8 cellular contexts compared by ENCODE assay signal in genomic region chr9:4986291-4986690, GRCh38. TPM values are rescaled to one million over a fixed set of nuclear protein-coding genes. Genes with fewer than 3 reads are reported as not detected.
A peak's percentile ranks its signal among the peaks of the same experiment; 100 is the strongest.
DNase-seq lines count a peak whose midpoint lies in the region; ATAC-seq and TF ChIP-seq lines count a peak whose summit lies in the region.

No MANE protein-coding gene starts in this region.

- peak overlapping the region; percentile 98 for H3K4me2 ChIP-seq in PC-3 (ENCODE audit: low read length)

- POLR2A ChIA-PET in PC-3 (lab: Charles Lee; ENCODE audit: unreplicated experiment) = interaction anchor here (0.6 to 0.7 kb wide), 2 partner anchors 17 to 153 kb away, joined by 3 to 5 read pairs; no protein-coding TSS in a partner anchor

- TF ChIP-seq CTCF in PC-3 (conservative IDR thresholded peaks at IDR 0.05; ENCODE audit: low read depth, low read length) (no peak), epithelial cell of esophagus (IDR thresholded peaks at IDR 0.05; ENCODE audit: insufficient read depth, low read depth, low read length, missing control alignments) (no peak), progenitor cell of endocrine pancreas (IDR thresholded peaks at IDR 0.05; ENCODE audit: unreplicated experiment) (no peak)

- no peaks in the 10 kb centered on the region for H3K9me3 ChIP-seq in PC-3 (ENCODE audit: low read length)

- H4K20me1 ChIP-seq in PC-3 (ENCODE audit: low read length) = peaks cover 9% of the 10 kb centered on the region; the same call in 1 of the 2 replicates

- no peaks in the 10 kb centered on the region for H3K9me2 ChIP-seq in PC-3 (replicated peaks; ENCODE audit: low read length)

- H3K4me3 ChIP-seq in PC-3 (ENCODE audit: low read length) = peak overlapping the region; percentile 85
- H3K4me3 ChIP-seq in epithelial cell of esophagus (ENCODE audit: low read length) = peak overlapping the region; percentile 73

- H3K36me3 ChIP-seq in PC-3 (ENCODE audit: low read depth, low read length) = peaks cover 10% of the 10 kb centered on the region; the same call in 1 of the 2 replicates

- H3K79me2 ChIP-seq in PC-3 (ENCODE audit: low read length) = peaks cover 60% of the 10 kb centered on the region

- peak overlapping the region; percentile 95 for H3K4me3 Mint-ChIP-seq in progenitor cell of endocrine pancreas (ENCODE audit: low read depth)

- peak overlapping the region; percentile 15 for H3K27ac Mint-ChIP-seq in progenitor cell of endocrine pancreas

- H3K4me1 Mint-ChIP-seq in progenitor cell of endocrine pancreas (ENCODE audit: low read depth) = peaks cover 14% of the 10 kb centered on the region

- ATAC-seq in PC-3 = no peak
- no peak for ATAC-seq in HG02678 (IDR thresholded peaks at IDR 0.05; ENCODE audit: unreplicated experiment)
- no peak for ATAC-seq in GM19328 (IDR thresholded peaks at IDR 0.05; ENCODE audit: unreplicated experiment)

- H3K36me3 Mint-ChIP-seq in progenitor cell of endocrine pancreas (ENCODE audit: insufficient read depth) = no peaks in the 10 kb centered on the region

- H3K27me3 Mint-ChIP-seq in progenitor cell of endocrine pancreas = peaks cover 15% of the 10 kb centered on the region

- CTCF ChIA-PET in PC-3 (lab: Charles Lee) = interaction anchor here (0.6 to 1.0 kb wide), 4 partner anchors 56 to 227 kb away, joined by 3 to 4 read pairs (median 3); no protein-coding TSS in a partner anchor

- H3K27ac ChIP-seq in PC-3 (ENCODE audit: low read length) = peak overlapping the region; percentile 93

- H3K9ac ChIP-seq in PC-3 (ENCODE audit: low read length) = peak overlapping the region; percentile 86

- no peaks in the 10 kb centered on the region for H3K9me3 Mint-ChIP-seq in progenitor cell of endocrine pancreas (ENCODE audit: low read depth)

- no peaks in the 10 kb centered on the region for H3K27me3 ChIP-seq in PC-3 (ENCODE audit: low read length)

- intact Hi-C loops in PC-3 (cut with micrococcal nuclease) = loop anchor here (2.0 to 5.0 kb wide), 2 partner anchors 59 to 154 kb away; no protein-coding TSS in a partner anchor

- BruUV-seq in PC-3 (replicated peaks; lab: Mats Ljungman, UMichigan) = no TSS peak

- peak overlapping the region; percentile 83; the same call in 1 of the 2 replicates for H2AFZ ChIP-seq in PC-3 (ENCODE audit: low read length)

- peak; percentile 25 for DNase-seq in ELR (ENCODE audit: low read depth)
- no peak for DNase-seq in PC-3
- no peak for DNase-seq in epithelial cell of esophagus (ENCODE audit: low read depth)
- no peak for DNase-seq in progenitor cell of endocrine pancreas (ENCODE audit: low spot score, unreplicated experiment)
- no peak for DNase-seq in SKM-1 treated with dmso at 0.1 percent for 144 hours (lab: John Stamatoyannopoulos, UW; ENCODE audit: unreplicated experiment)
- DNase-seq in activated CD4-positive, alpha-beta T cell treated with anti-CD3 and anti-CD28 coated beads, Interleukin-2, amount 50 U/mL, for 4 hours = no peak

- H3F3A ChIP-seq in PC-3 (ENCODE audit: low read length, unreplicated experiment) = no peaks in the 10 kb centered on the region

- H3K4me1 ChIP-seq in PC-3 (ENCODE audit: insufficient read depth, low read length) = peaks cover 38% of the 10 kb centered on the region

RNA-seq across cellular contexts. Expression of gene JAK2, which starts 1.2 kb away (rescaled TPM):
- total RNA-seq in PC-3 (2014; rRNA removed) (9.9 and 11.2 TPM in 2 replicates), progenitor cell of endocrine pancreas (5.1 and 6.0 TPM in 2 replicates)
